16 cellular contexts compared by ENCODE assay signal in the genomic region with DNA sequence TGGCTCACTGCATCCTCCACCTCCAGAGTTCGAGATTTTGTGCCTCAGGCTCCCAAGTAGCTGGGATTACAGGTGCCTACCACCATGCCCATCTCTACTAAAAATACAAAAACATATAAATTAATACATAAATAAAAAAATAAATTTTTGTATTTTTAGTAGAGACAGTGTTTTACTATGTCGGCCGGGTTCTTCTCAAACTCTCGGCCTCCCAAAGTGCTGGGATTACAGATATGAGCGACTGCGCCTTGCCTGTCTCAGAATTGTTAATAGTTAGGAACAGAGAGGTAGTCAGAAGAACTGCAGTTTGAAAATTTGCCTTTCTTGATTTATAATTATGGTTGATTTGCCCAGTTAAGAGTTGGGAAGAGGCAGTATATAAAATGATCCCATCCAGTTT. TPM values are rescaled to one million over a fixed set of nuclear protein-coding genes. Genes with fewer than 3 reads are reported as not detected.
DNase-seq lines count a peak whose midpoint lies in the region; ATAC-seq and TF ChIP-seq lines count a peak whose summit lies in the region.
"Had no signal": no experiment of that assay in that cellular context is flagged by ENCODE, and none has a peak within 500 bp of the region (broad histone marks: within the 10 kb centered on the region; RNA-seq: fewer than 3 reads in every experiment).

No MANE protein-coding gene starts in this region.

- no peaks in the 10 kb centered on the region for H3K9me3 Mint-ChIP-seq in activated CD8-positive, alpha-beta memory T cell treated with anti-CD3 and anti-CD28 coated beads, Interleukin-2, amount 10 ng/mL, durations not matched to agents 7 days and 5 days (ENCODE audit: low read depth)
- H3K9me3 Mint-ChIP-seq in chondrocyte (ENCODE audit: low read depth): no peaks in the 10 kb centered on the region

- H3K27ac ChIP-seq in OCI-LY7 (ENCODE audit: low read depth, low read length, poor library complexity, severe bottlenecking) (no peak overlapping the region), smooth muscle cell (ENCODE audit: low read depth) (peak overlapping the region; percentile 98)
- H3K27ac ChIP-seq: SJCRH30 had no signal

- POLR2A ChIA-PET in OCI-LY7 (lab: Charles Lee): interaction anchor here (2.3 to 2.8 kb wide), 2 partner anchors 15 to 27 kb away, joined by 9 to 47 read pairs; no protein-coding TSS in a partner anchor

- H3K9me3 ChIP-seq in OCI-LY7 (ENCODE audit: low read length): no peaks in the 10 kb centered on the region
- no peaks in the 10 kb centered on the region for H3K9me3 ChIP-seq in smooth muscle cell (replicated peaks; ENCODE audit: low read depth)
- H3K9me3 ChIP-seq: SJCRH30, uterus had no signal

- DNase-seq in activated CD8-positive, alpha-beta memory T cell treated with anti-CD3 and anti-CD28 coated beads, Interleukin-2, amount 10 ng/mL, durations not matched to agents 7 days and 5 days: no peak
- DNase-seq in activated CD8-positive, alpha-beta memory T cell treated with anti-CD3 and anti-CD28 coated beads, Interleukin-2, amount 50 U/mL, for 4 hours: no peak
- DNase-seq in OCI-LY7 (ENCODE audit: low spot score) (no peak), chondrocyte (ENCODE audit: low spot score) (no peak), smooth muscle cell (lab: John Stamatoyannopoulos, UW; ENCODE audit: unreplicated experiment) (no peak), hepatic stellate cell (ENCODE audit: low spot score) (no peak), NCI-H146 treated with DMSO at 0.1 percent for 48 hours (lab: John Stamatoyannopoulos, UW; ENCODE audit: unreplicated experiment) (no peak)
- DNase-seq: activated CD8-positive, alpha-beta memory T cell treated with anti-CD3 and anti-CD28 coated beads, Interleukin-2, amount 50 U/mL, for 48 hours; Calu3; dermis blood vessel endothelial cell; left ventricle myocardium superior; NCI-H1092; SJCRH30; stimulated activated CD4-positive, alpha-beta T cell treated with anti-CD3 and anti-CD28 coated beads, Interleukin-4, amount 100 ng/mL, for 24 hours; uterus had no signal

- no peak overlapping the region for H3K4me3 Mint-ChIP-seq in activated CD8-positive, alpha-beta memory T cell treated with anti-CD3 and anti-CD28 coated beads, Interleukin-2, amount 10 ng/mL, durations not matched to agents 7 days and 5 days
- H3K4me3 Mint-ChIP-seq in chondrocyte (ENCODE audit: unreplicated experiment): no peak overlapping the region

- H3K36me3 ChIP-seq in OCI-LY7 (ENCODE audit: insufficient read depth, low read length): peaks cover 41% of the 10 kb centered on the region
- peaks cover 3% of the 10 kb centered on the region for H3K36me3 ChIP-seq in smooth muscle cell (ENCODE audit: low read depth)
- H3K36me3 ChIP-seq: uterus had no signal

- no peak overlapping the region for H3K9ac ChIP-seq in smooth muscle cell (ENCODE audit: low read depth)

- no peak for ATAC-seq in activated CD8-positive, alpha-beta memory T cell treated with anti-CD3 and anti-CD28 coated beads, Interleukin-2, amount 10 ng/mL, durations not matched to agents 7 days and 5 days
- ATAC-seq in GM18870 (IDR thresholded peaks at IDR 0.05; ENCODE audit: unreplicated experiment): no peak
- ATAC-seq: left ventricle myocardium superior had no signal

- H3K4me1 ChIP-seq in OCI-LY7 (ENCODE audit: insufficient read depth, low read length, poor library complexity, severe bottlenecking) (peaks cover 41% of the 10 kb centered on the region), smooth muscle cell (ENCODE audit: low read depth) (peaks cover 13% of the 10 kb centered on the region)

- H3K4me3 ChIP-seq in OCI-LY7 (ENCODE audit: low read depth, low read length, poor library complexity, severe bottlenecking) (no peak overlapping the region), smooth muscle cell (peak overlapping the region; percentile 8)
- H3K4me3 ChIP-seq: SJCRH30 had no signal

- H3K27me3 Mint-ChIP-seq in activated CD8-positive, alpha-beta memory T cell treated with anti-CD3 and anti-CD28 coated beads, Interleukin-2, amount 10 ng/mL, durations not matched to agents 7 days and 5 days: no peaks in the 10 kb centered on the region
- no peaks in the 10 kb centered on the region for H3K27me3 Mint-ChIP-seq in chondrocyte (ENCODE audit: low read depth)

- peaks cover 27% of the 10 kb centered on the region for H4K20me1 ChIP-seq in OCI-LY7 (ENCODE audit: insufficient read depth, low read length)
- peaks cover 73% of the 10 kb centered on the region for H4K20me1 ChIP-seq in smooth muscle cell (ENCODE audit: low read depth)

- CTCF ChIA-PET in activated CD8-positive, alpha-beta memory T cell treated with anti-CD3 and anti-CD28 coated beads, Interleukin-2, amount 10 ng/mL, durations not matched to agents 7 days and 5 days (lab: Charles Lee): interaction anchor here (0.8 to 8.8 kb wide), 4 partner anchors 9 to 185 kb away, joined by 3 to 119 read pairs (median 13); no protein-coding TSS in a partner anchor
- CTCF ChIA-PET in OCI-LY7 (lab: Charles Lee; ENCODE audit: unreplicated experiment): no interaction called here

- H3F3A ChIP-seq in smooth muscle cell (ENCODE audit: low read depth): no peaks in the 10 kb centered on the region

- no peaks in the 10 kb centered on the region for H3K9me2 ChIP-seq in OCI-LY7 (ENCODE audit: insufficient read depth, low read length)

- TF ChIP-seq CTCF in OCI-LY7 (conservative IDR thresholded peaks at IDR 0.05; ENCODE audit: low read length) (no peak), chondrocyte (IDR thresholded peaks at IDR 0.05) (no peak), smooth muscle cell (IDR thresholded peaks at IDR 0.05; ENCODE audit: borderline replicate concordance, insufficient read depth, poor library complexity, severe bottlenecking) (no peak)

- 95% methylated on average over 6 of the region's 6 CpGs for WGBS in smooth muscle cell (ENCODE audit: low lambda C conversion rate)

- intact Hi-C loops in OCI-LY7 (cut with micrococcal nuclease; ENCODE audit: unreplicated experiment): no loop called here

- peaks cover 76% of the 10 kb centered on the region for H3K79me2 ChIP-seq in OCI-LY7 (ENCODE audit: insufficient read depth, low read depth, low read length)
- H3K79me2 ChIP-seq in smooth muscle cell (ENCODE audit: low read depth): peaks cover 76% of the 10 kb centered on the region

- peaks cover 58% of the 10 kb centered on the region for H3K4me1 Mint-ChIP-seq in activated CD8-positive, alpha-beta memory T cell treated with anti-CD3 and anti-CD28 coated beads, Interleukin-2, amount 10 ng/mL, durations not matched to agents 7 days and 5 days
- peaks cover 58% of the 10 kb centered on the region for H3K4me1 Mint-ChIP-seq in chondrocyte (ENCODE audit: low read depth)

- H2AFZ ChIP-seq in OCI-LY7 (ENCODE audit: low read length) (no peak overlapping the region), smooth muscle cell (ENCODE audit: low read depth) (no peak overlapping the region)

- BruUV-seq in OCI-LY7 (replicated peaks; lab: Mats Ljungman, UMichigan): no TSS peak

- peaks cover 40% of the 10 kb centered on the region for H3K36me3 Mint-ChIP-seq in activated CD8-positive, alpha-beta memory T cell treated with anti-CD3 and anti-CD28 coated beads, Interleukin-2, amount 10 ng/mL, durations not matched to agents 7 days and 5 days
- H3K36me3 Mint-ChIP-seq in chondrocyte (ENCODE audit: low read depth): peaks cover 17% of the 10 kb centered on the region

- peak overlapping the region; percentile 43 for H3K27ac Mint-ChIP-seq in activated CD8-positive, alpha-beta memory T cell treated with anti-CD3 and anti-CD28 coated beads, Interleukin-2, amount 10 ng/mL, durations not matched to agents 7 days and 5 days
- H3K27ac Mint-ChIP-seq in chondrocyte (ENCODE audit: unreplicated experiment): peak overlapping the region; percentile 45

- H3K4me2 ChIP-seq in OCI-LY7 (ENCODE audit: low read length): peak overlapping the region; percentile 83; the same call in 1 of the 2 replicates
- H3K4me2 ChIP-seq in smooth muscle cell: peak overlapping the region; percentile 95

- H3K27me3 ChIP-seq in smooth muscle cell (ENCODE audit: low read depth): no peaks in the 10 kb centered on the region
- H3K27me3 ChIP-seq: SJCRH30, uterus had no signal

RNA-seq across cellular contexts. Expression of a gene that starts 2.8 kb away (rescaled TPM):
- 10 to 100 TPM; 62.4 to 66.7 TPM for total RNA-seq in activated CD8-positive, alpha-beta memory T cell treated with anti-CD3 and anti-CD28 coated beads, Interleukin-2, amount 10 ng/mL, durations not matched to agents 7 days and 5 days
- 117 and 164 TPM in 2 replicates for total RNA-seq in OCI-LY7 (2014; rRNA removed; shearing (Covaris generic))
- 99.0 and 105 TPM in 2 replicates for total RNA-seq in OCI-LY7 (2022)
- 134 to 143 TPM (median 135 TPM) in 3 replicates for total RNA-seq in chondrocyte
- total RNA-seq in smooth muscle cell: 389 and 400 TPM in 2 replicates
- polyA plus RNA-seq in smooth muscle cell: 335 and 340 TPM in 2 replicates

RNA-seq across cellular contexts. Expression of a gene that starts 20.8 kb away (rescaled TPM):
- total RNA-seq in activated CD8-positive, alpha-beta memory T cell treated with anti-CD3 and anti-CD28 coated beads, Interleukin-2, amount 10 ng/mL, durations not matched to agents 7 days and 5 days: 10 to 100 TPM; 19.7 to 21.5 TPM
- 27.2 and 31.6 TPM in 2 replicates for total RNA-seq in OCI-LY7 (2014; rRNA removed; shearing (Covaris generic))
- total RNA-seq in OCI-LY7 (2022): 68.0 and 71.2 TPM in 2 replicates
- total RNA-seq in chondrocyte: 10.7 to 21.5 TPM (median 19.0 TPM) in 3 replicates
- 5.8 and 9.3 TPM in 2 replicates for total RNA-seq in smooth muscle cell
- polyA plus RNA-seq in smooth muscle cell: 8.1 and 9.3 TPM in 2 replicates
